In genomic region chr12:46377678-46378077, GRCh38 we compare ENCODE assay signal across 20 cellular contexts. TPM values are rescaled to one million over a fixed set of nuclear protein-coding genes. Genes with fewer than 3 reads are reported as not detected.
DNase-seq lines count a peak whose midpoint lies in the region; ATAC-seq, FAIRE-seq and TF ChIP-seq lines count a peak whose summit lies in the region.
"Had no signal": no experiment of that assay in that cellular context is flagged by ENCODE, and none has a peak within 500 bp of the region (broad histone marks: within the 10 kb centered on the region; RNA-seq: fewer than 3 reads in every experiment).

No MANE protein-coding gene starts in this region.

- H2AFZ ChIP-seq in GM12878 (ENCODE audit: control insufficient read depth, low read depth, low read length) = no peak overlapping the region; the same call in 1 of the 2 replicates

- intact Hi-C loops in GM12878 (cut with micrococcal nuclease; ENCODE audit: unreplicated experiment) = loop anchor here (10.0 kb wide), 1 partner anchor 1163 kb away; the partner anchor contains the start of gene ANO6
- intact Hi-C loops in psoas muscle (cut with DNase I) = loop anchor here in 1 of 2 donors (10.0 kb wide), 1 partner anchor 287 kb away; no protein-coding TSS in a partner anchor

- H3K9me3 Mint-ChIP-seq in activated T-cell treated with anti-CD3 and anti-CD28 coated beads, Interleukin-2, amount 50 U/mL, for 4 hours = no peaks in the 10 kb centered on the region
- H3K9me3 Mint-ChIP-seq in HFFc6 = no peaks in the 10 kb centered on the region
- H3K9me3 Mint-ChIP-seq: activated B cell treated with CpG ODN at 0.5 μM for 24 hours; CD4-positive, alpha-beta memory T cell; natural killer cell treated with Interleukin-12 subunit alpha and Interleukin-12 subunit beta and Interleukin-15 and Interleukin-18, amount 100 ng/mL, for 72 hours had no signal

- no peak for DNase-seq in activated T-cell treated with anti-CD3 and anti-CD28 coated beads, Interleukin-2, amount 50 U/mL, for 4 hours
- no peak for DNase-seq in activated T-cell treated with anti-CD3 and anti-CD28 coated beads, Interleukin-2, amount 50 U/mL, for 48 hours
- DNase-seq in HFFc6 (no peak), GM12878 (ENCODE audit: low read depth, low spot score) (no peak), psoas muscle (no peak), UCSD-AML1 (lab: John Stamatoyannopoulos, UW; ENCODE audit: unreplicated experiment) (no peak)
- DNase-seq in central memory CD4-positive, alpha-beta T cell = no peak
- DNase-seq: activated B cell treated with CpG ODN at 0.5 μM for 24 hours; amygdala; caudate nucleus; CD4-positive, alpha-beta memory T cell; DMS53; left colon; MM.1S; NCI-H82; small intestine; testis had no signal

- H3K36me3 ChIP-seq in GM12878 (ENCODE audit: control insufficient read depth in 2 of 2, insufficient read depth in 2 of 2, low read length in 1 of 2) (no peaks in the 10 kb centered on the region), psoas muscle (ENCODE audit: insufficient read depth in 1 of 2, low read depth in 1 of 2) (no peaks in the 10 kb centered on the region)
- H3K36me3 ChIP-seq: SJSA1 had no signal

- H3K27ac Mint-ChIP-seq in HFFc6 = peak overlapping the region; percentile 50
- H3K27ac Mint-ChIP-seq: activated B cell treated with CpG ODN at 0.5 μM for 24 hours; natural killer cell treated with Interleukin-12 subunit alpha and Interleukin-12 subunit beta and Interleukin-15 and Interleukin-18, amount 100 ng/mL, for 72 hours had no signal

- BruUV-seq in GM12878 (replicated peaks; lab: Mats Ljungman, UMichigan) = no TSS peak

- TF ChIP-seq EP300 in GM12878 (IDR thresholded peaks at IDR 0.05; ENCODE audit: borderline replicate concordance in 1 of 2, control insufficient read depth in 1 of 2, low read depth in 2 of 2, low read length in 2 of 2) = no peak

- no peak overlapping the region for H3K9ac ChIP-seq in GM12878 (ENCODE audit: control insufficient read depth, insufficient read depth, low read length)

- H4K20me1 ChIP-seq in GM12878 (ENCODE audit: control insufficient read depth, insufficient read depth) = no peaks in the 10 kb centered on the region

- no peaks in the 10 kb centered on the region for H3K27me3 Mint-ChIP-seq in activated T-cell treated with anti-CD3 and anti-CD28 coated beads, Interleukin-2, amount 50 U/mL, for 4 hours (ENCODE audit: low read depth)
- peaks cover 2% of the 10 kb centered on the region; the same call in 1 of the 2 replicates for H3K27me3 Mint-ChIP-seq in HFFc6 (ENCODE audit: insufficient read depth)
- H3K27me3 Mint-ChIP-seq: activated B cell treated with CpG ODN at 0.5 μM for 24 hours; CD4-positive, alpha-beta memory T cell; natural killer cell treated with Interleukin-12 subunit alpha and Interleukin-12 subunit beta and Interleukin-15 and Interleukin-18, amount 100 ng/mL, for 72 hours had no signal

- in situ Hi-C loops in GM12878 (cut with MboI) = no loop called here

- H3K36me3 Mint-ChIP-seq in activated T-cell treated with anti-CD3 and anti-CD28 coated beads, Interleukin-2, amount 50 U/mL, for 4 hours (ENCODE audit: insufficient read depth) = no peaks in the 10 kb centered on the region
- H3K36me3 Mint-ChIP-seq in HFFc6 (ENCODE audit: low read depth) = peaks cover 16% of the 10 kb centered on the region
- H3K36me3 Mint-ChIP-seq: natural killer cell treated with Interleukin-12 subunit alpha and Interleukin-12 subunit beta and Interleukin-15 and Interleukin-18, amount 100 ng/mL, for 72 hours had no signal

- SMC1A ChIA-PET in GM12878 (lab: Charles Lee; ENCODE audit: uncharacterized antibody, unreplicated experiment) = interaction anchor here (2.1 to 2.7 kb wide), 2 partner anchors 15 to 21 kb away, joined by 6 read pairs; no protein-coding TSS in a partner anchor

- H3K27me3 ChIP-seq in GM12878 (replicated peaks in 1 of 2; ENCODE audit: control insufficient read depth in 2 of 2, insufficient read depth in 2 of 2, low read length in 1 of 2) (no peaks in the 10 kb centered on the region), psoas muscle (ENCODE audit: insufficient read depth in 3 of 3, low read length in 2 of 3) (no peaks in the 10 kb centered on the region)
- H3K27me3 ChIP-seq: SJSA1, testis had no signal

- H3K4me3 ChIP-seq in GM12878 = no peak overlapping the region
- no peak overlapping the region for H3K4me3 ChIP-seq in psoas muscle
- H3K4me3 ChIP-seq: SJSA1, testis had no signal

- RAD21 ChIA-PET in GM12878 (lab: Charles Lee; ENCODE audit: unreplicated experiment) = no interaction called here

- no peak for TF ChIP-seq POLR2A in GM12878 (IDR thresholded peaks at IDR 0.05; ENCODE audit: low read depth, low read length)

- FAIRE-seq in GM12878 (lab: Jason Lieb, UNC) = no peak
- FAIRE-seq: small intestine had no signal

- H3K4me3 Mint-ChIP-seq in activated T-cell treated with anti-CD3 and anti-CD28 coated beads, Interleukin-2, amount 50 U/mL, for 4 hours = no peak overlapping the region
- no peak overlapping the region for H3K4me3 Mint-ChIP-seq in HFFc6
- H3K4me3 Mint-ChIP-seq: activated B cell treated with CpG ODN at 0.5 μM for 24 hours; CD4-positive, alpha-beta memory T cell; natural killer cell treated with Interleukin-12 subunit alpha and Interleukin-12 subunit beta and Interleukin-15 and Interleukin-18, amount 100 ng/mL, for 72 hours had no signal

- CTCF ChIA-PET in GM12878 (lab: Yijun Ruan, JAX) = interaction anchor here (0.9 to 1.2 kb wide), 3 partner anchors 21 to 139 kb away, joined by 3 read pairs; no protein-coding TSS in a partner anchor

- peaks cover 6% of the 10 kb centered on the region for H3K79me2 ChIP-seq in GM12878 (ENCODE audit: control insufficient read depth, insufficient read depth, low read length)

- H3K9me3 ChIP-seq in GM12878 (replicated peaks; ENCODE audit: control insufficient read depth, insufficient read depth, low read length) (no peaks in the 10 kb centered on the region; the same call in 2 of the 3 replicates), psoas muscle (no peaks in the 10 kb centered on the region)
- H3K9me3 ChIP-seq: SJSA1, testis had no signal

- peak; percentile 66 to 70 for ATAC-seq in activated T-cell treated with anti-CD3 and anti-CD28 coated beads, Interleukin-2, amount 50 U/mL, for 4 hours
- ATAC-seq in GM12878 (no peak), psoas muscle (no peak), GM18520 (IDR thresholded peaks at IDR 0.05; ENCODE audit: unreplicated experiment) (no peak)
- ATAC-seq: left colon had no signal

- peaks cover 40% of the 10 kb centered on the region for H3K4me1 Mint-ChIP-seq in activated T-cell treated with anti-CD3 and anti-CD28 coated beads, Interleukin-2, amount 50 U/mL, for 4 hours (ENCODE audit: low read depth)
- peaks cover 76% of the 10 kb centered on the region for H3K4me1 Mint-ChIP-seq in HFFc6 (ENCODE audit: low read depth)

- POLR2A ChIA-PET in GM12878 (lab: Charles Lee) = interaction anchor here (1.1 kb wide), 1 partner anchor 13 kb away, joined by 3 read pairs; no protein-coding TSS in a partner anchor

- H3K27ac ChIP-seq in GM12878 (ENCODE audit: control insufficient read depth, insufficient read depth) (no peak overlapping the region), psoas muscle (peak overlapping the region; percentile 6)
- H3K27ac ChIP-seq: SJSA1, testis had no signal

- WGBS in GM12878 (ENCODE audit: insufficient coverage, insufficient replicate concordance, low lambda C conversion rate, missing lambda C conversion rate) = 55% methylated on average over 3 of the region's 3 CpGs
- 74 to 90% (median 83%) methylated on average over 3 of the region's 3 CpGs for WGBS in psoas muscle, 3 donors

- TF ChIP-seq CTCF in HFFc6 (IDR thresholded peaks at IDR 0.05) (no peak), GM12878 (IDR thresholded peaks at IDR 0.05 in 2 of 3, conservative IDR thresholded peaks at IDR 0.05 in 1 of 3; ENCODE audit: control insufficient read depth in 2 of 3, extremely low read depth in 1 of 3, insufficient read depth in 1 of 3, low read depth in 3 of 3, low read length in 3 of 3) (no peak), psoas muscle (IDR thresholded peaks at IDR 0.05) (no peak)

- no peak overlapping the region for H3K4me2 ChIP-seq in GM12878 (ENCODE audit: control insufficient read depth, insufficient read depth)

- peaks cover 6% of the 10 kb centered on the region for H3K4me1 ChIP-seq in GM12878 (ENCODE audit: control insufficient read depth, insufficient read depth, low read length)
- H3K4me1 ChIP-seq in psoas muscle = peaks cover 18% of the 10 kb centered on the region

- no peak for TF ChIP-seq RAD21 in GM12878 (IDR thresholded peaks at IDR 0.05; ENCODE audit: insufficient read depth, low read depth, low read length)

TF ChIP-seq in GM12878, 131 proteins besides CTCF, POLR2A, EP300 and RAD21:
- TF ChIP-seq HCFC1 (IDR thresholded peaks at IDR 0.05; ENCODE audit: low read length) (no peak), RUNX3 (IDR thresholded peaks at IDR 0.05; ENCODE audit: low read length) (peak; percentile 8; the same call in 1 of the 2 replicates), ATF7 (IDR thresholded peaks at IDR 0.05; ENCODE audit: low read depth) (no peak), ZNF384 (IDR thresholded peaks at IDR 0.05; ENCODE audit: borderline replicate concordance, low read depth, low read length) (no peak)

RNA-seq across cellular contexts. Expression of gene SLC38A2, which starts 5.1 kb away (rescaled TPM):
- total RNA-seq in activated T-cell treated with anti-CD3 and anti-CD28 coated beads, Interleukin-2, amount 50 U/mL, for 4 hours = 100 to 1,000 TPM; 164 to 214 (median 175) TPM
- total RNA-seq in HFFc6 (2021; fragmentation: NEBNext Ultra II Directional; extraction: Animal tissue kit (Norgen Biotek cat#: 25700)) = 1,000 to 10,000 TPM in 2 of 6 experiments, 100 to 1,000 TPM in 4; 787 to 1,148 (median 975) TPM
- 920 and 952 TPM in 2 replicates for total RNA-seq in GM12878 (2013; cell fraction: nucleolus; rRNA removed)
- total RNA-seq in GM12878 (2014; rRNA removed) (117 and 156 TPM in 2 replicates), GM12878 (2014; rRNA removed; fragmentation: Illumina TruSeq; extraction: Trizol) (109 and 111 TPM in 2 replicates), GM12878 (2021) (112 and 118 TPM in 2 replicates), psoas muscle (100 to 1,000 TPM; 287 to 428 (median 331) TPM)
- 21.8 TPM for polyA plus RNA-seq in GM12878 (2011; ENCODE audit: low read depth)
- polyA plus RNA-seq in GM12878 (2011; rRNA removed) (103 and 142 TPM in 2 replicates), GM12878 (2014; fragmentation: Illumina TruSeq; extraction: Trizol) (84.2 and 115 TPM in 2 replicates), GM12878 (2014; fragmentation: Nextera tagmentation; extraction: Ambion mirVana) (10 to 100 TPM; 36.2 to 47.3 TPM), GM12878 (2014; rRNA removed) (48.4 and 61.8 TPM in 2 replicates), GM12878 (2016; fragmentation: Nextera tagmentation; extraction: Ambion mirVana) (10 to 100 TPM; 69.2 to 75.3 TPM), psoas muscle (100 to 1,000 TPM in 2 of 3 donors, 10 to 100 TPM in 1; 35.8 to 317 (median 180) TPM)
- polyA plus RNA-seq in GM12878 (2011; cell fraction: cytosol; rRNA removed) = 39.8 and 59.5 TPM in 2 replicates
- 187 and 191 TPM in 2 replicates for polyA plus RNA-seq in GM12878 (2011; cell fraction: nucleus; rRNA removed)
- polyA plus RNA-seq in GM12878 (2012) = 37.4 and 49.1 TPM in 2 replicates
- polyA minus RNA-seq in GM12878 (2011; rRNA and poly(A)+ RNA removed) = 84.7 and 105 TPM in 2 replicates
- 40.1 and 47.0 TPM in 2 replicates for polyA minus RNA-seq in GM12878 (2011; cell fraction: cytosol; rRNA and poly(A)+ RNA removed)
- 239 and 256 TPM in 2 replicates for polyA minus RNA-seq in GM12878 (2011; cell fraction: nucleus; rRNA and poly(A)+ RNA removed)

Comparison
In these comparisons a context has a peak if more than half of its experiments do, and no peak if none do; other contexts are left out.
1. ATAC-seq: peak in activated T-cell treated with anti-CD3 and anti-CD28 coated beads, Interleukin-2, amount 50 U/mL, for 4 hours (2 of 2); none in GM12878 (single experiment), psoas muscle (0 of 4) and GM18520 (single experiment).